Comparison of ENCODE assay signal across 16 cellular contexts in genomic region chr19:7188682-7189629, GRCh38.
DNase-seq lines count a peak whose midpoint lies in the region; ATAC-seq and TF ChIP-seq lines count a peak whose summit lies in the region.
"Had no signal": no experiment of that assay in that cellular context is flagged by ENCODE, and none has a peak within 500 bp of the region (broad histone marks: within the 10 kb centered on the region; RNA-seq: fewer than 3 reads in every experiment).

No MANE protein-coding gene starts in this region.

- no peaks in the 10 kb centered on the region for H3K79me2 ChIP-seq in OCI-LY1 (ENCODE audit: insufficient read depth, low read length)

- 55 to 68% (median 65%) methylated on average over 12 of the region's 12 CpGs for WGBS in spleen, 5 donors

- TF ChIP-seq CTCF in OCI-LY1 (IDR thresholded peaks at IDR 0.05; ENCODE audit: low read length) (no peak), left ventricle myocardium inferior (IDR thresholded peaks at IDR 0.05; ENCODE audit: borderline replicate concordance) (no peak), spleen (IDR thresholded peaks at IDR 0.05 in 8 of 11, conservative IDR thresholded peaks at IDR 0.05 in 3 of 11) (no peak), GM10266 (IDR thresholded peaks at IDR 0.05; ENCODE audit: control insufficient read depth, insufficient read depth, low read depth, missing control alignments) (no peak)

- H3K4me1 ChIP-seq in OCI-LY1 (ENCODE audit: insufficient read depth, low read length, severe bottlenecking), result peaks cover 52% of the 10 kb centered on the region
- H3K4me1 ChIP-seq in left ventricle myocardium inferior, result peaks cover 53% of the 10 kb centered on the region
- peaks cover 29 to 98% (median 68%) of the 10 kb centered on the region in 6 donors for H3K4me1 ChIP-seq in spleen

- intact Hi-C loops in left ventricle myocardium inferior (cut with micrococcal nuclease) (no loop called here), spleen (cut with DNase I; ENCODE audit: low total_unique reads) (no loop called here)

- no peaks in the 10 kb centered on the region for H3K9me2 ChIP-seq in OCI-LY1 (ENCODE audit: low read depth, low read length)

- no peak for ATAC-seq in HG03439 (IDR thresholded peaks at IDR 0.05; ENCODE audit: unreplicated experiment)
- ATAC-seq: T-helper 17 cell had no signal

- H3K9me3 ChIP-seq in OCI-LY1 (ENCODE audit: low read length) (no peaks in the 10 kb centered on the region), left ventricle myocardium inferior (replicated peaks) (no peaks in the 10 kb centered on the region), spleen (no peaks in the 10 kb centered on the region)
- H3K9me3 ChIP-seq: testis had no signal

- H3F3A ChIP-seq in OCI-LY1 (ENCODE audit: insufficient read depth, low read length), result no peaks in the 10 kb centered on the region; the same call in 1 of the 2 replicates

- TF ChIP-seq POLR2A in spleen (IDR thresholded peaks at IDR 0.05), result no peak

- H4K20me1 ChIP-seq in OCI-LY1 (ENCODE audit: insufficient read depth, low read length), result no peaks in the 10 kb centered on the region

- H3K27me3 ChIP-seq in OCI-LY1 (ENCODE audit: insufficient read depth, low read length) (no peaks in the 10 kb centered on the region), left ventricle myocardium inferior (ENCODE audit: low read depth) (no peaks in the 10 kb centered on the region), spleen (replicated peaks in 1 of 7) (no peaks in the 10 kb centered on the region)
- H3K27me3 ChIP-seq: testis had no signal

- H3K4me3 ChIP-seq in OCI-LY1 (ENCODE audit: low read depth, low read length, poor library complexity, severe bottlenecking) (no peak overlapping the region), left ventricle myocardium inferior (no peak overlapping the region), spleen (no peak overlapping the region)
- H3K4me3 ChIP-seq: smooth muscle cell, testis had no signal

- H3K27ac ChIP-seq in OCI-LY1 (ENCODE audit: low read depth, low read length, poor library complexity, severe bottlenecking) (peak overlapping the region; percentile 81), left ventricle myocardium inferior (replicated peaks) (peak overlapping the region; percentile 74), spleen (peak overlapping the region in 5 of 8 donors; percentile 26 to 92 (median 38))
- H3K27ac ChIP-seq: KMS-11 had no signal

- DNase-seq in NCI-H1092 (lab: John Stamatoyannopoulos, UW), result peak; percentile 20
- no peak for DNase-seq in left ventricle myocardium inferior
- no peak for DNase-seq in spleen
- no peak for DNase-seq in germinal center (ENCODE audit: low spot score)
- no peak for DNase-seq in GM10266 (ENCODE audit: extremely low spot score)
- DNase-seq: activated CD4-positive, alpha-beta T cell treated with anti-CD3 and anti-CD28 coated beads, Interleukin-2, amount 10 ng/mL, durations not matched to agents 7 days and 5 days; COR-L47; foreskin melanocyte; kidney; NCI-H446; T-helper 17 cell; testis had no signal

- no peak overlapping the region for H3K9ac ChIP-seq in OCI-LY1 (ENCODE audit: low read length)
- H3K9ac ChIP-seq: KMS-11 had no signal

- no peak overlapping the region for H3K4me2 ChIP-seq in OCI-LY1 (ENCODE audit: low read length)
- H3K4me2 ChIP-seq: KMS-11, smooth muscle cell had no signal

- H3K36me3 ChIP-seq in OCI-LY1 (ENCODE audit: insufficient read depth, low read length) (no peaks in the 10 kb centered on the region), left ventricle myocardium inferior (peaks cover 7% of the 10 kb centered on the region), spleen (peaks cover 0 to 6% (median 2%) of the 10 kb centered on the region in 6 donors)

- H2AFZ ChIP-seq in OCI-LY1 (ENCODE audit: low read length), result peak overlapping the region; percentile 71; the same call in 1 of the 2 replicates
